28 cellular contexts compared by ENCODE assay signal in the genomic region with DNA sequence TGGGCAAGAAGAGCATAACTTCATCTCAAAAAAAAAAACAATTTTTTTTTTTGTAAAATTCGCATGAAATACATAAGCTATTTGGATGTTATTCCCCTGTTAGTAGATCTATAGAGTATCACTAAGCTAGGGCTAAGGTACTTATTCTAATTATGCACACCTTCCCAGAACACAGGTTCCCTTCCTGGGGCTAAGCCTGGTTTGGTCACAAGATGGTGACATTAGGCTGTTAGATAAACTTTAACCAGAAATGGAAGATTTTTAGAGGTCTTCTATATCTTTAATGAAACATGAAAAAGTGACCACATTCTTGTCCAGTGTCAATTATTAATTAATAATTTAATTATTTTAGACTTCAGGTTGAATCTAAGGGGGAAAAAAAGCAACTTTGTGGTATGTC.
DNase-seq lines count a peak whose midpoint lies in the region; ATAC-seq, FAIRE-seq and TF ChIP-seq lines count a peak whose summit lies in the region.
"Had no signal": no experiment of that assay in that cellular context is flagged by ENCODE, and none has a peak within 500 bp of the region (broad histone marks: within the 10 kb centered on the region; RNA-seq: fewer than 3 reads in every experiment).

No MANE protein-coding gene starts in this region.

- no peak overlapping the region for H3K27ac ChIP-seq in aorta (ENCODE audit: low read depth in 1 of 2, low read length in 2 of 2)
- H3K27ac ChIP-seq in pancreas = no peak overlapping the region
- H3K27ac ChIP-seq: A549, GM23248, HL-60, Peyer's patch, SK-N-MC had no signal

- H3K36me3 ChIP-seq in BE2C = no peaks in the 10 kb centered on the region
- no peaks in the 10 kb centered on the region for H3K36me3 ChIP-seq in aorta (ENCODE audit: control insufficient read depth in 1 of 2, insufficient read depth in 2 of 2, low read length in 1 of 2)
- no peaks in the 10 kb centered on the region for H3K36me3 ChIP-seq in pancreas
- H3K36me3 ChIP-seq: Peyer's patch had no signal

- TF ChIP-seq CTCF in BE2C (IDR thresholded peaks at IDR 0.05; ENCODE audit: low read depth, low read length) (peak; percentile 33), LNCaP clone FGC (IDR thresholded peaks at IDR 0.05; ENCODE audit: control insufficient read depth, extremely low read depth, insufficient read depth) (peak; percentile 43), epithelial cell of proximal tubule (conservative IDR thresholded peaks at IDR 0.05; ENCODE audit: low read depth, low read length) (peak; percentile 10), pancreas (IDR thresholded peaks at IDR 0.05) (no peak)

- ATAC-seq in HG03442 (IDR thresholded peaks at IDR 0.05; ENCODE audit: unreplicated experiment) (no peak), aorta (ENCODE audit: low FRiP score) (no peak), pancreas (no peak)
- ATAC-seq: A549; CD8-positive, alpha-beta T cell; HCT116; T-helper 17 cell had no signal

- intact Hi-C loops in aorta (cut with DNase I) (no loop called here), pancreas (cut with DNase I) (no loop called here)

- H3K4me1 ChIP-seq in BE2C = peaks cover 8% of the 10 kb centered on the region; the same call in 1 of the 2 replicates
- no peaks in the 10 kb centered on the region for H3K4me1 ChIP-seq in aorta (ENCODE audit: control insufficient read depth in 1 of 2, insufficient read depth in 2 of 2, low read length in 2 of 2)
- H3K4me1 ChIP-seq in pancreas = no peaks in the 10 kb centered on the region
- H3K4me1 ChIP-seq: A549, Peyer's patch had no signal

- no peaks in the 10 kb centered on the region for H3K27me3 ChIP-seq in BE2C
- H3K27me3 ChIP-seq in aorta (ENCODE audit: control insufficient read depth in 1 of 2, insufficient read depth in 2 of 2, low read length in 1 of 2) = no peaks in the 10 kb centered on the region
- H3K27me3 ChIP-seq in pancreas = no peaks in the 10 kb centered on the region

- 68 to 89% methylated on average over 1 of the region's 1 CpG for WGBS in aorta, 2 donors
- WGBS in pancreas, 2 donors = 52 to 89% methylated on average over 1 of the region's 1 CpG

- no peak overlapping the region for H3K4me3 ChIP-seq in BE2C (ENCODE audit: low read depth, low read length)
- no peak overlapping the region for H3K4me3 ChIP-seq in LNCaP clone FGC (ENCODE audit: low read depth, low read length)
- no peak overlapping the region for H3K4me3 ChIP-seq in epithelial cell of proximal tubule (ENCODE audit: low read depth, low read length)
- H3K4me3 ChIP-seq in aorta (ENCODE audit: low read length in 2 of 2) = no peak overlapping the region
- no peak overlapping the region for H3K4me3 ChIP-seq in pancreas
- H3K4me3 ChIP-seq: A549, GM23248, Peyer's patch, SK-N-MC had no signal

- no peak for FAIRE-seq in pancreas (lab: Jason Lieb, UNC)
- FAIRE-seq: A549 had no signal

- DNase-seq in BE2C (no peak), COR-L47 (lab: John Stamatoyannopoulos, UW) (peak; percentile 1), LNCaP clone FGC (ENCODE audit: low read depth) (no peak), epithelial cell of proximal tubule (ENCODE audit: low read depth) (no peak), aorta (no peak), pancreas (no peak)
- DNase-seq in activated CD4-positive, alpha-beta T cell treated with anti-CD3 and anti-CD28 coated beads for 1 hour = no peak
- DNase-seq: AML-193; C1 segment of cervical spinal cord; CD8-positive, alpha-beta T cell; DMS153; GM23248; Karpas-422; MV-4-11; NCI-H1105; NCI-H1436 treated with DMSO at 0.1 percent for 48 hours; NCI-H1930; NCI-H446 treated with DMSO at 0.1 percent for 48 hours; NCI-H526; OCI-M1; Peyer's patch; SIG-M5; T-helper 17 cell had no signal

- H3K9me3 ChIP-seq in BE2C (no peaks in the 10 kb centered on the region), aorta (ENCODE audit: control insufficient read depth, low read length) (no peaks in the 10 kb centered on the region), pancreas (no peaks in the 10 kb centered on the region)
- H3K9me3 ChIP-seq: A549 had no signal

Comparison
In these comparisons a context has a peak if more than half of its experiments do, and no peak if none do; other contexts are left out.
1. CTCF ChIP-seq: peak in BE2C (single experiment), LNCaP clone FGC (single experiment) and epithelial cell of proximal tubule (single experiment); none in pancreas (0 of 4).